Comparison of ENCODE assay signal across 1 cellular context in genomic region chr22:28772633-28773460, GRCh38.
A peak's percentile ranks its signal among the peaks of the same experiment; 100 is the strongest.
TF ChIP-seq lines count a peak whose summit lies in the region.

A gene with protein sequence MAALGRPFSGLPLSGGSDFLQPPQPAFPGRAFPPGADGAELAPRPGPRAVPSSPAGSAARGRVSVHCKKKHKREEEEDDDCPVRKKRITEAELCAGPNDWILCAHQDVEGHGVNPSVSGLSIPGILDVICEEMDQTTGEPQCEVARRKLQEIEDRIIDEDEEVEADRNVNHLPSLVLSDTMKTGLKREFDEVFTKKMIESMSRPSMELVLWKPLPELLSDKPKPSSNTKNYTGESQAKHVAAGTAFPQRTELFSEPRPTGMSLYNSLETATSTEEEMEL (plus strand): TSS chr22:28772695. CDS start chr22:28772850, 155 bp downstream.

TF ChIP-seq in GM12878, 131 proteins besides CTCF, POLR2A, EP300 and RAD21 (continued from another document):
- TF ChIP-seq ETV6 (conservative IDR thresholded peaks at IDR 0.05 in 1 of 2, IDR thresholded peaks at IDR 0.05 in 1 of 2; ENCODE audit: borderline replicate concordance in 1 of 2, low read depth in 1 of 2) (0 out of 4 replicates have a peak, but pooled peaks of 1 of the 2 experiments have one; percentile 17), HDGF (IDR thresholded peaks at IDR 0.05) (no peak), JUND (IDR thresholded peaks at IDR 0.05; ENCODE audit: low read depth, low read length) (no peak), SUZ12 (IDR thresholded peaks at IDR 0.05; ENCODE audit: unreplicated experiment) (no peak), CHD2 (IDR thresholded peaks at IDR 0.05; ENCODE audit: borderline replicate concordance, low read depth, low read length) (peak; percentile 82), RB1 (IDR thresholded peaks at IDR 0.05; ENCODE audit: borderline replicate concordance) (peak; percentile 67; the same call in 1 of the 2 replicates), KLF5 (IDR thresholded peaks at IDR 0.05; ENCODE audit: partially characterized antibody) (no peak), ZNF217 (IDR thresholded peaks at IDR 0.05) (no peak; the same call in 1 of the 2 replicates), SREBF1 (IDR thresholded peaks at IDR 0.05; ENCODE audit: low read length) (no peak; the same call in 1 of the 2 replicates), CREM (IDR thresholded peaks at IDR 0.05; ENCODE audit: low read depth) (peak; percentile 92), YY1 (IDR thresholded peaks at IDR 0.05; ENCODE audit: low read depth, low read length) (no peak), ZNF274 (IDR thresholded peaks at IDR 0.05; ENCODE audit: insufficient read depth, insufficient read length) (no peak), TBL1XR1 (IDR thresholded peaks at IDR 0.05; ENCODE audit: low read depth, low read length) (no peak), ASH2L (IDR thresholded peaks at IDR 0.05; ENCODE audit: borderline replicate concordance, low read depth) (no peak), TCF12 (IDR thresholded peaks at IDR 0.05; ENCODE audit: low read depth, low read length) (0 out of 2 replicates have a peak, but pooled peaks have one; percentile 5), DPF2 (IDR thresholded peaks at IDR 0.05) (peak; percentile 89), EGR1 (IDR thresholded peaks at IDR 0.05; ENCODE audit: borderline replicate concordance in 1 of 2, low read depth in 2 of 2, low read length in 2 of 2) (peak in 1 of 2 experiments; percentile 50; a peak in 2 of 3 replicates), EZH2 (IDR thresholded peaks at IDR 0.05; ENCODE audit: borderline replicate concordance, control insufficient read depth, low read depth, low read length) (no peak)
TF ChIP-seq in GM12878: peak in this region for 42.
